8 cellular contexts compared by ENCODE assay signal in the genomic region with DNA sequence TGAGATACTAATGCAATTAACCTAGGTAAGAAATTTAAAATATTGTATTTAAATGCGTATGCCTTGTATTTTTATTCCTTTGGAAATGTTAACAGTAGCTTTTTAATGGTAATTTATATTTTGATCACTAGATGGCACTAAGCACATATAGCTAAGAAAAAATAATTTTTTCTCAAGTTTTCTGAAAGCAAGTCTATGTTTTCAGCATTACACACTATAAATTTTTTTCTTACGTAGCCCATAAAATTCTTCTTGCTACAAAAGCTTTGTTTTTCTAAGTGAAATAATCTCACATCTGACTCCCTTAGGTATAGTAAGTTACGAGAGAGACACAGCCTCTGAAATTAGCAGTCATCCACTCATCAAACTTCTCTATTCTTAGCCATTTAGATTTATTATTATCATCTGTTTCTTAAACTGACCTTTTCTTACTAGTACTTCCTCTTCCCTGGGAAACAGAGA. TPM values are rescaled to one million over a fixed set of nuclear protein-coding genes. Genes with fewer than 3 reads are reported as not detected.
DNase-seq lines count a peak whose midpoint lies in the region; ATAC-seq lines count a peak whose summit lies in the region.

No MANE protein-coding gene starts in this region.

- ATAC-seq in GM19035 (IDR thresholded peaks at IDR 0.05; ENCODE audit: unreplicated experiment) (no peak), GM18867 (IDR thresholded peaks at IDR 0.05; ENCODE audit: unreplicated experiment) (no peak)

- DNase-seq in NCI-H2107 treated with DMSO at 0.1 percent for 48 hours (lab: John Stamatoyannopoulos, UW; ENCODE audit: unreplicated experiment) (peak; percentile 12), NCI-H2107 (lab: John Stamatoyannopoulos, UW) (no peak), NCI-H1694 (lab: John Stamatoyannopoulos, UW) (peak; percentile 5), cerebellar cortex (ENCODE audit: low spot score) (peak; percentile 28), renal cortical epithelial cell (ENCODE audit: low read depth) (peak; percentile 46), T-helper 9 cell (no peak)

RNA-seq across cellular contexts. Expression of a gene that starts 35.7 kb away (rescaled TPM):
- 3.3 and 11.8 TPM in 2 replicates for total RNA-seq in renal cortical epithelial cell

Comparison
In these comparisons a context has a peak if more than half of its experiments do, and no peak if none do; other contexts are left out.
1. DNase-seq: peak in NCI-H2107 treated with DMSO at 0.1 percent for 48 hours (single experiment), NCI-H1694 (single experiment), cerebellar cortex (single experiment) and renal cortical epithelial cell (single experiment); none in NCI-H2107 (single experiment) and T-helper 9 cell (single experiment).